8 cellular contexts compared by ENCODE assay signal in genomic region chr18:58042826-58043362, GRCh38. TPM values are rescaled to one million over a fixed set of nuclear protein-coding genes. Genes with fewer than 3 reads are reported as not detected.
DNase-seq lines count a peak whose midpoint lies in the region; ATAC-seq and TF ChIP-seq lines count a peak whose summit lies in the region.

No MANE protein-coding gene starts in this region.

- H3K9ac ChIP-seq in HCT116 (ENCODE audit: low read length), result peak overlapping the region; percentile 6; the same call in 1 of the 2 replicates

- ATAC-seq in HCT116 (no peak), body of pancreas (no peak), memory B cell (ENCODE audit: low read depth) (no peak), HG03025 (IDR thresholded peaks at IDR 0.05; ENCODE audit: low FRiP score, unreplicated experiment) (no peak)

- no peaks in the 10 kb centered on the region for H3K36me3 Mint-ChIP-seq in memory B cell

- peak overlapping the region; percentile 99 for H3K4me2 ChIP-seq in HCT116 (ENCODE audit: low read length)

- TF ChIP-seq POLR2A in HCT116 (IDR thresholded peaks at IDR 0.05; ENCODE audit: borderline replicate concordance, extremely low read depth, insufficient read depth, insufficient read length), result no peak
- TF ChIP-seq POLR2A in body of pancreas (IDR thresholded peaks at IDR 0.05), result no peak

- TF ChIP-seq CTCF in 22Rv1 (IDR thresholded peaks at IDR 0.05) (no peak), HCT116 (IDR thresholded peaks at IDR 0.05 in 2 of 3, conservative IDR thresholded peaks at IDR 0.05 in 1 of 3; ENCODE audit: borderline replicate concordance in 1 of 3, insufficient read depth in 1 of 3, low read depth in 2 of 3, low read length in 2 of 3) (no peak), body of pancreas (IDR thresholded peaks at IDR 0.05) (no peak)

- peak overlapping the region; percentile 82 for H2AFZ ChIP-seq in HCT116 (ENCODE audit: low read depth, low read length, poor library complexity, severe bottlenecking)

- H4K20me1 ChIP-seq in HCT116 (ENCODE audit: insufficient read depth), result no peaks in the 10 kb centered on the region

- POLR2A ChIA-PET in HCT116 (lab: Charles Lee), result interaction anchor here (0.7 to 1.0 kb wide), 3 partner anchors 76 to 138 kb away, joined by 3 read pairs; no protein-coding TSS in a partner anchor

- H3K27me3 ChIP-seq in HCT116 (ENCODE audit: insufficient read depth, low read length), result no peaks in the 10 kb centered on the region
- no peaks in the 10 kb centered on the region for H3K27me3 ChIP-seq in body of pancreas

- H3K9me3 ChIP-seq in HCT116 (ENCODE audit: control insufficient read depth in 1 of 2, insufficient read depth in 1 of 2, low read depth in 1 of 2, low read length in 2 of 2) (no peaks in the 10 kb centered on the region), body of pancreas (no peaks in the 10 kb centered on the region)

- H3K36me3 ChIP-seq in HCT116 (ENCODE audit: control insufficient read depth in 1 of 2, insufficient read depth in 2 of 2, low read length in 2 of 2) (no peaks in the 10 kb centered on the region), body of pancreas (replicated peaks in 1 of 2; ENCODE audit: insufficient read depth in 1 of 2, low read depth in 2 of 2) (no peaks in the 10 kb centered on the region)

- RAD21 ChIA-PET in HCT116 (lab: Charles Lee; ENCODE audit: low non-redundant PET in 1 of 2, low total read pairs in 2 of 2, uncharacterized antibody in 2 of 2, unreplicated experiment in 2 of 2), result interaction anchor here (1.4 to 1.6 kb wide), 1 partner anchor 79 kb away, joined by 5 to 8 read pairs; no protein-coding TSS in a partner anchor

- intact Hi-C loops in HCT116 (cut with micrococcal nuclease) (loop anchor here (1.0 to 5.0 kb wide), 7 partner anchors 79 to 411 kb away; no protein-coding TSS in a partner anchor), body of pancreas (cut with DNase I) (loop anchor here (2.0 kb wide), 1 partner anchor 80 kb away; no protein-coding TSS in a partner anchor)

- peaks cover 30% of the 10 kb centered on the region for H3K4me1 Mint-ChIP-seq in memory B cell

- CTCF ChIA-PET in HCT116 (lab: Charles Lee), result interaction anchor here (0.5 to 3.4 kb wide), 14 partner anchors 9 to 966 kb away, joined by 3 to 43 read pairs (median 5); no protein-coding TSS in a partner anchor

- no peak for TF ChIP-seq RAD21 in HCT116 (IDR thresholded peaks at IDR 0.05; ENCODE audit: low read depth)

- H3K4me1 ChIP-seq in HCT116 (ENCODE audit: control insufficient read depth in 1 of 2, insufficient read depth in 2 of 2, low read length in 2 of 2) (peaks cover 11 to 21% of the 10 kb centered on the region in 2 experiments; a peak in 3 of 4 replicates), body of pancreas (peaks cover 18% of the 10 kb centered on the region)

- DNase-seq in HCT116 (ENCODE audit: low read depth, low spot score) (no peak), body of pancreas (no peak), memory B cell (ENCODE audit: low spot score in 2 of 2) (no peak), NCI-H2171 (lab: John Stamatoyannopoulos, UW) (no peak), dedifferentiated amniotic fluid mesenchymal stem cell (ENCODE audit: extremely low spot score) (no peak), 8988T (no peak)

- no peaks in the 10 kb centered on the region for H3K9me2 ChIP-seq in HCT116 (ENCODE audit: insufficient read depth)

- peak overlapping the region; percentile 78 for H3K4me3 Mint-ChIP-seq in memory B cell

- peak overlapping the region; percentile 90 for H3K27ac ChIP-seq in 22Rv1
- no peak overlapping the region; the same call in 1 of the 2 replicates for H3K27ac ChIP-seq in HCT116 (ENCODE audit: low read depth, low read length)
- H3K27ac ChIP-seq in body of pancreas, result peak overlapping the region in 3 of 4 donors; percentile 93 to 97 (median 96)

- peak overlapping the region; percentile 80 to 81 for H3K4me3 ChIP-seq in HCT116 (replicated peaks in 1 of 2; ENCODE audit: low read depth in 1 of 2, low read length in 2 of 2)
- H3K4me3 ChIP-seq in body of pancreas, result peak overlapping the region; percentile 43 to 75

- no TSS peak for BruUV-seq in HCT116 (replicated peaks; lab: Mats Ljungman, UMichigan)

- no peaks in the 10 kb centered on the region for H3K27me3 Mint-ChIP-seq in memory B cell

- H3K27ac Mint-ChIP-seq in memory B cell, result peak overlapping the region; percentile 70

- H3K9me3 Mint-ChIP-seq in memory B cell, result no peaks in the 10 kb centered on the region

- H3K79me2 ChIP-seq in HCT116 (ENCODE audit: insufficient read depth, low read length), result no peaks in the 10 kb centered on the region

- WGBS in body of pancreas, 2 donors, result 13 to 16% methylated on average over 14 of the region's 14 CpGs

TF ChIP-seq in HCT116, 20 proteins besides CTCF, POLR2A, EP300 and RAD21:
- TF ChIP-seq SIN3A (IDR thresholded peaks at IDR 0.05; ENCODE audit: low read depth), result no peak
- TF ChIP-seq EGR1 (IDR thresholded peaks at IDR 0.05; ENCODE audit: low read depth), result no peak
- no peak for TF ChIP-seq POLR2AphosphoS5 (IDR thresholded peaks at IDR 0.05; ENCODE audit: low read depth, low read length)
- TF ChIP-seq ZFX (IDR thresholded peaks at IDR 0.05), result no peak
TF ChIP-seq in HCT116: peak in this region for 0.

RNA-seq across cellular contexts. Expression of gene NEDD4L, which starts 1.1 kb away (rescaled TPM):
- 41.5 TPM for total RNA-seq in HCT116 (2021; ENCODE audit: unreplicated experiment)
- 36.1 and 48.4 TPM in 2 replicates for polyA plus RNA-seq in HCT116 (2012)
- 100 to 1,000 TPM; 105 to 108 TPM for total RNA-seq in body of pancreas
